Comparison of ENCODE assay signal across 9 cellular contexts in genomic region chr2:127224110-127224509, GRCh38. TPM values are rescaled to one million over a fixed set of nuclear protein-coding genes. Genes with fewer than 3 reads are reported as not detected.
DNase-seq lines count a peak whose midpoint lies in the region; TF ChIP-seq lines count a peak whose summit lies in the region.
"Not testable (repeated sequence)": the region's sequence is repeated elsewhere in the genome, so short reads cannot be mapped to it uniquely, and the experiment has no call there.
"Had no signal": no experiment of that assay in that cellular context is flagged by ENCODE, and none has a peak within 500 bp of the region (broad histone marks: within the 10 kb centered on the region; RNA-seq: fewer than 3 reads in every experiment).

No MANE protein-coding gene starts in this region.

- H2BK12ac ChIP-seq in mesenchymal stem cell (ENCODE audit: low read length in 2 of 2) = not testable (repeated sequence)

- H3K4me1 Mint-ChIP-seq in chondrocyte (ENCODE audit: low read depth) (peaks cover 44% of the 10 kb centered on the region), progenitor cell of endocrine pancreas (ENCODE audit: low read depth) (peaks cover 37% of the 10 kb centered on the region)

- H3K4ac ChIP-seq in mesenchymal stem cell (ENCODE audit: low read depth in 1 of 2, low read length in 2 of 2) = not testable (repeated sequence)

- H3K36me3 Mint-ChIP-seq in chondrocyte (ENCODE audit: low read depth); progenitor cell of endocrine pancreas (ENCODE audit: insufficient read depth): not testable (repeated sequence)

- not testable (repeated sequence) for H3K4me3 Mint-ChIP-seq in chondrocyte (ENCODE audit: unreplicated experiment); progenitor cell of endocrine pancreas (ENCODE audit: low read depth)

- not testable (repeated sequence) for H3K36me3 ChIP-seq in mesenchymal stem cell (ENCODE audit: control insufficient read depth in 1 of 2, insufficient read depth in 2 of 2, low read depth in 1 of 2, low read length in 2 of 2)

- H3K27ac Mint-ChIP-seq in chondrocyte (ENCODE audit: unreplicated experiment) = peak overlapping the region; percentile 79
- H3K27ac Mint-ChIP-seq in progenitor cell of endocrine pancreas = peak overlapping the region; percentile 54

- H2AK5ac ChIP-seq in mesenchymal stem cell (ENCODE audit: low read length, severe bottlenecking) = not testable (repeated sequence)

- not testable (repeated sequence) for H3K14ac ChIP-seq in mesenchymal stem cell (ENCODE audit: low read length in 2 of 2)

- H2BK5ac ChIP-seq in mesenchymal stem cell (ENCODE audit: low read depth, low read length, poor library complexity, severe bottlenecking) = not testable (repeated sequence)

- H3K9ac ChIP-seq in mesenchymal stem cell (ENCODE audit: low read length) = not testable (repeated sequence)

- H3K27me3 ChIP-seq in mesenchymal stem cell (ENCODE audit: control insufficient read depth in 1 of 2, insufficient read depth in 1 of 2, low read length in 2 of 2) = not testable (repeated sequence)

- H2AFZ ChIP-seq in mesenchymal stem cell (ENCODE audit: low read depth, low read length) = not testable (repeated sequence)

- H3K4me3 ChIP-seq in mesenchymal stem cell (ENCODE audit: insufficient read depth in 1 of 2, low read depth in 1 of 2, low read length in 2 of 2) = not testable (repeated sequence)

- H3K27ac ChIP-seq in mesenchymal stem cell (ENCODE audit: low read length, poor library complexity, severe bottlenecking) = not testable (repeated sequence)

- H3K9me3 Mint-ChIP-seq in chondrocyte (ENCODE audit: low read depth); progenitor cell of endocrine pancreas (ENCODE audit: low read depth): not testable (repeated sequence)

- not testable (repeated sequence) for DNase-seq in HEK293T (ENCODE audit: extremely low spot score); chondrocyte (ENCODE audit: low spot score); progenitor cell of endocrine pancreas (ENCODE audit: low spot score, unreplicated experiment)
- DNase-seq in NCI-H69 (lab: John Stamatoyannopoulos, UW) (peak; percentile 2), SHP77 treated with DMSO at 0.1 percent for 48 hours (lab: John Stamatoyannopoulos, UW) (peak; percentile 72), mesenchymal stem cell (peak; percentile 44)

- not testable (repeated sequence) for H3K9me3 ChIP-seq in mesenchymal stem cell (ENCODE audit: control insufficient read depth, low read length)

- H3K4me1 ChIP-seq in mesenchymal stem cell (ENCODE audit: control insufficient read depth, insufficient read depth, low read depth, low read length) = peaks cover 12% of the 10 kb centered on the region

- H4K91ac ChIP-seq in mesenchymal stem cell (ENCODE audit: low read length) = not testable (repeated sequence)

- H2BK15ac ChIP-seq in mesenchymal stem cell (ENCODE audit: low read depth, poor library complexity, severe bottlenecking) = not testable (repeated sequence)

- H3K79me1 ChIP-seq in mesenchymal stem cell (replicated peaks; ENCODE audit: low read length, poor library complexity, severe bottlenecking) = not testable (repeated sequence)

- H4K8ac ChIP-seq in mesenchymal stem cell (ENCODE audit: low read length) = not testable (repeated sequence)

- H3K23ac ChIP-seq in mesenchymal stem cell (ENCODE audit: low read length in 2 of 2) = not testable (repeated sequence)

- TF ChIP-seq CTCF in chondrocyte (IDR thresholded peaks at IDR 0.05); progenitor cell of endocrine pancreas (IDR thresholded peaks at IDR 0.05; ENCODE audit: unreplicated experiment): not testable (repeated sequence)

- H3K4me2 ChIP-seq in mesenchymal stem cell (ENCODE audit: low read length, poor library complexity, severe bottlenecking) = not testable (repeated sequence)

- not testable (repeated sequence) for H3K27me3 Mint-ChIP-seq in chondrocyte (ENCODE audit: low read depth)
- H3K27me3 Mint-ChIP-seq in progenitor cell of endocrine pancreas = peaks cover 21% of the 10 kb centered on the region

- POLR2A ChIA-PET in HEK293T (lab: Yijun Ruan, JAX) = not testable (repeated sequence)

- not testable (repeated sequence) for H2BK120ac ChIP-seq in mesenchymal stem cell (ENCODE audit: low read depth, low read length)

- not testable (repeated sequence) for H3K18ac ChIP-seq in mesenchymal stem cell (ENCODE audit: low read depth in 1 of 2, low read length in 2 of 2)

- 74% methylated on average over 4 of the region's 5 CpGs for WGBS in mesenchymal stem cell

- CTCF ChIA-PET in HEK293T (lab: Yijun Ruan, JAX) = not testable (repeated sequence)

TF ChIP-seq in HEK293T, 16 proteins besides CTCF, POLR2A, EP300 and RAD21:
- TF ChIP-seq CTBP1 (IDR thresholded peaks at IDR 0.05; ENCODE audit: borderline replicate concordance) (0 out of 2 replicates have a peak, but pooled peaks have one; percentile 25), PKNOX1 (IDR thresholded peaks at IDR 0.05) (peak; percentile 88)

RNA-seq across cellular contexts. Expression of gene CYP27C1, which starts 4.0 kb away (rescaled TPM):
- 11.7 to 17.2 TPM (median 13.4 TPM) in 3 replicates for total RNA-seq in chondrocyte
- 0.35 TPM for polyA plus RNA-seq in mesenchymal stem cell (2013, experiment 1 of 2)
- 0.27 TPM for polyA plus RNA-seq in mesenchymal stem cell (2013, experiment 2 of 2)
- 8.0 and 8.6 TPM in 2 replicates for total RNA-seq in progenitor cell of endocrine pancreas
- total RNA-seq: CD4-positive, CD25-positive, alpha-beta regulatory T cell; CD8-positive, alpha-beta memory T cell had no signal
- polyA plus RNA-seq: CD4-positive, CD25-positive, alpha-beta regulatory T cell; CD8-positive, alpha-beta memory T cell; IgD-negative memory B cell had no signal
